Comparison of ENCODE assay signal across 10 cellular contexts in genomic region chr6:163585932-163586437, GRCh38.
DNase-seq lines count a peak whose midpoint lies in the region; ATAC-seq lines count a peak whose summit lies in the region.
"Had no signal": no experiment of that assay in that cellular context is flagged by ENCODE, and none has a peak within 500 bp of the region (broad histone marks: within the 10 kb centered on the region; RNA-seq: fewer than 3 reads in every experiment).

No MANE protein-coding gene starts in this region.

- peak; percentile 75 for DNase-seq in GM03348 (ENCODE audit: low spot score)
- peak; percentile 43 for DNase-seq in SIG-M5 (lab: John Stamatoyannopoulos, UW)
- DNase-seq in fibroblast of the conjunctiva (ENCODE audit: low read depth) = peak; percentile 91
- DNase-seq in pulmonary artery endothelial cell (ENCODE audit: low read depth, low spot score) = peak; percentile 48
- DNase-seq in activated naive CD4-positive, alpha-beta T cell treated with Interleukin-2 at 50 U/mL for 16 hours = no peak
- no peak for DNase-seq in stimulated activated CD4-positive, alpha-beta T cell treated with anti-CD3 and anti-CD28 coated beads, Interleukin-4, amount 100 ng/mL, for 4 hours
- no peak for DNase-seq in SHP77 (lab: John Stamatoyannopoulos, UW)
- DNase-seq: activated naive CD8-positive, alpha-beta T cell treated with anti-CD3 and anti-CD28 coated beads, Interleukin-2, amount 10 ng/mL, durations not matched to agents 7 days and 5 days; stimulated activated naive B cell treated with anti-CD40 and anti-IgM and Interleukin-4, amounts not matched to agents 10 μg/mL and 1 μg/mL and 100 μg/mL, for 72 hours had no signal

- ATAC-seq in HG03521 (IDR thresholded peaks at IDR 0.05; ENCODE audit: unreplicated experiment) = no peak

Comparison
In these comparisons a context has a peak if more than half of its experiments do, and no peak if none do; other contexts are left out.
1. DNase-seq: peak in GM03348 (single experiment), SIG-M5 (single experiment), fibroblast of the conjunctiva (single experiment) and pulmonary artery endothelial cell (single experiment); none in activated naive CD4-positive, alpha-beta T cell treated with Interleukin-2 at 50 U/mL for 16 hours (single experiment), stimulated activated CD4-positive, alpha-beta T cell treated with anti-CD3 and anti-CD28 coated beads, Interleukin-4, amount 100 ng/mL, for 4 hours (0 of 2) and SHP77 (0 of 2).